Comparison of ENCODE assay signal across 11 cellular contexts in genomic region chr14:51248041-51248987, GRCh38. TPM values are rescaled to one million over a fixed set of nuclear protein-coding genes. Genes with fewer than 3 reads are reported as not detected.
DNase-seq lines count a peak whose midpoint lies in the region; ATAC-seq lines count a peak whose summit lies in the region.
"Had no signal": no experiment of that assay in that cellular context is flagged by ENCODE, and none has a peak within 500 bp of the region (broad histone marks: within the 10 kb centered on the region; RNA-seq: fewer than 3 reads in every experiment).

No MANE protein-coding gene starts in this region.

- H3K27ac ChIP-seq in Karpas-422 (ENCODE audit: low read length) = peak overlapping the region; percentile 43

- peaks cover 93% of the 10 kb centered on the region for H3K79me2 ChIP-seq in Karpas-422 (ENCODE audit: low read length)

- no peaks in the 10 kb centered on the region for H3K9me2 ChIP-seq in Karpas-422 (replicated peaks; ENCODE audit: insufficient read depth, low read length)

- no peak overlapping the region for H3K4me2 ChIP-seq in Karpas-422 (ENCODE audit: low read depth, low read length, poor library complexity, severe bottlenecking)

- H3K36me3 ChIP-seq in Karpas-422 (ENCODE audit: insufficient read depth, low read length) = peaks cover 92% of the 10 kb centered on the region

- H4K20me1 ChIP-seq in Karpas-422 (ENCODE audit: insufficient read depth, low read depth, low read length) = peaks cover 22% of the 10 kb centered on the region; the same call in 1 of the 2 replicates

- H3K9me3 ChIP-seq in Karpas-422 (ENCODE audit: low read length) = no peaks in the 10 kb centered on the region

- CTCF ChIA-PET in activated CD4-positive, alpha-beta memory T cell treated with anti-CD3 and anti-CD28 coated beads for 36 hours (lab: Charles Lee) = no interaction called here

- intact Hi-C loops in posterior cingulate gyrus (cut with DNase I) = no loop called here
- intact Hi-C loops in activated CD4-positive, alpha-beta memory T cell treated with anti-CD3 and anti-CD28 coated beads for 36 hours (cut with micrococcal nuclease) = loop anchor here (10.0 kb wide), 1 partner anchor 294 kb away; no protein-coding TSS in a partner anchor

- no peak for ATAC-seq in activated naive CD8-positive, alpha-beta T cell treated with anti-CD3 and anti-CD28 coated beads, Interleukin-2, amount 50 U/mL, for 24 hours
- ATAC-seq in HG02642 (IDR thresholded peaks at IDR 0.05; ENCODE audit: poor library complexity, unreplicated experiment) = peak; percentile 81
- peak; percentile 87 to 92 for ATAC-seq in stimulated activated naive B cell treated with anti-CD40 and anti-IgM and Interleukin-4, amounts not matched to agents 10 μg/mL and 1 μg/mL and 100 μg/mL, for 72 hours (replicated peaks)

- H3K27me3 ChIP-seq in Karpas-422 (ENCODE audit: low read length) = no peaks in the 10 kb centered on the region

- no peak overlapping the region for H3K9ac ChIP-seq in Karpas-422 (ENCODE audit: low read length)

- DNase-seq in activated naive CD8-positive, alpha-beta T cell treated with anti-CD3 and anti-CD28 coated beads for 36 hours = no peak
- no peak for DNase-seq in activated naive CD8-positive, alpha-beta T cell treated with anti-CD3 and anti-CD28 coated beads, Interleukin-2, amount 50 U/mL, for 24 hours
- DNase-seq in Karpas-422 (no peak), NCI-H1092 (lab: John Stamatoyannopoulos, UW) (no peak), posterior cingulate gyrus (no peak)
- DNase-seq in stimulated activated naive B cell treated with anti-CD40 and anti-IgM and Interleukin-4, amounts not matched to agents 10 μg/mL and 1 μg/mL and 100 μg/mL, for 72 hours = no peak
- DNase-seq in activated CD4-positive, alpha-beta memory T cell treated with anti-CD3 and anti-CD28 coated beads for 36 hours = no peak
- DNase-seq: activated effector memory CD4-positive, alpha-beta T cell treated with anti-CD3 and anti-CD28 coated beads, Interleukin-2, amount 50 U/mL, for 16 hours; NCI-H1436 treated with DMSO at 0.1 percent for 48 hours; stimulated activated CD4-positive, alpha-beta T cell treated with anti-CD3 and anti-CD28 coated beads, Interleukin-4, amount 100 ng/mL, for 24 hours had no signal

- peaks cover 23% of the 10 kb centered on the region for H3K4me1 ChIP-seq in Karpas-422 (ENCODE audit: low read length)

- no peak overlapping the region for H2AFZ ChIP-seq in Karpas-422 (ENCODE audit: low read length)

- no peaks in the 10 kb centered on the region for H3K9me3 Mint-ChIP-seq in activated naive CD8-positive, alpha-beta T cell treated with anti-CD3 and anti-CD28 coated beads for 36 hours
- no peaks in the 10 kb centered on the region for H3K9me3 Mint-ChIP-seq in activated naive CD8-positive, alpha-beta T cell treated with anti-CD3 and anti-CD28 coated beads, Interleukin-2, amount 50 U/mL, for 24 hours
- H3K9me3 Mint-ChIP-seq in stimulated activated naive B cell treated with anti-CD40 and anti-IgM and Interleukin-4, amounts not matched to agents 10 μg/mL and 1 μg/mL and 100 μg/mL, for 72 hours = no peaks in the 10 kb centered on the region
- H3K9me3 Mint-ChIP-seq in activated CD4-positive, alpha-beta memory T cell treated with anti-CD3 and anti-CD28 coated beads for 36 hours = no peaks in the 10 kb centered on the region

- POLR2A ChIA-PET in activated CD4-positive, alpha-beta memory T cell treated with anti-CD3 and anti-CD28 coated beads for 36 hours (lab: Charles Lee) = no interaction called here

- H3K27ac Mint-ChIP-seq in activated naive CD8-positive, alpha-beta T cell treated with anti-CD3 and anti-CD28 coated beads for 36 hours = peak overlapping the region; percentile 48
- H3K27ac Mint-ChIP-seq in activated naive CD8-positive, alpha-beta T cell treated with anti-CD3 and anti-CD28 coated beads, Interleukin-2, amount 50 U/mL, for 24 hours = no peak overlapping the region
- H3K27ac Mint-ChIP-seq in stimulated activated naive B cell treated with anti-CD40 and anti-IgM and Interleukin-4, amounts not matched to agents 10 μg/mL and 1 μg/mL and 100 μg/mL, for 72 hours = peak overlapping the region; percentile 16
- no peak overlapping the region for H3K27ac Mint-ChIP-seq in activated CD4-positive, alpha-beta memory T cell treated with anti-CD3 and anti-CD28 coated beads for 36 hours

- no peaks in the 10 kb centered on the region for H3K27me3 Mint-ChIP-seq in activated naive CD8-positive, alpha-beta T cell treated with anti-CD3 and anti-CD28 coated beads for 36 hours
- H3K27me3 Mint-ChIP-seq in activated naive CD8-positive, alpha-beta T cell treated with anti-CD3 and anti-CD28 coated beads, Interleukin-2, amount 50 U/mL, for 24 hours = no peaks in the 10 kb centered on the region
- H3K27me3 Mint-ChIP-seq in stimulated activated naive B cell treated with anti-CD40 and anti-IgM and Interleukin-4, amounts not matched to agents 10 μg/mL and 1 μg/mL and 100 μg/mL, for 72 hours = no peaks in the 10 kb centered on the region
- no peaks in the 10 kb centered on the region for H3K27me3 Mint-ChIP-seq in activated CD4-positive, alpha-beta memory T cell treated with anti-CD3 and anti-CD28 coated beads for 36 hours

- H3K4me3 ChIP-seq in Karpas-422 (ENCODE audit: low read length) = no peak overlapping the region

- peaks cover 34% of the 10 kb centered on the region for H3K4me1 Mint-ChIP-seq in activated naive CD8-positive, alpha-beta T cell treated with anti-CD3 and anti-CD28 coated beads for 36 hours
- peaks cover 27% of the 10 kb centered on the region for H3K4me1 Mint-ChIP-seq in activated naive CD8-positive, alpha-beta T cell treated with anti-CD3 and anti-CD28 coated beads, Interleukin-2, amount 50 U/mL, for 24 hours
- H3K4me1 Mint-ChIP-seq in stimulated activated naive B cell treated with anti-CD40 and anti-IgM and Interleukin-4, amounts not matched to agents 10 μg/mL and 1 μg/mL and 100 μg/mL, for 72 hours = peaks cover 26 to 39% of the 10 kb centered on the region in 2 donors
- H3K4me1 Mint-ChIP-seq in activated CD4-positive, alpha-beta memory T cell treated with anti-CD3 and anti-CD28 coated beads for 36 hours (ENCODE audit: low read depth) = peaks cover 30% of the 10 kb centered on the region

- H3K36me3 Mint-ChIP-seq in activated naive CD8-positive, alpha-beta T cell treated with anti-CD3 and anti-CD28 coated beads for 36 hours = peaks cover 45% of the 10 kb centered on the region
- peaks cover 76% of the 10 kb centered on the region for H3K36me3 Mint-ChIP-seq in activated naive CD8-positive, alpha-beta T cell treated with anti-CD3 and anti-CD28 coated beads, Interleukin-2, amount 50 U/mL, for 24 hours (ENCODE audit: low read depth)
- peaks cover 42 to 61% of the 10 kb centered on the region in 2 donors for H3K36me3 Mint-ChIP-seq in stimulated activated naive B cell treated with anti-CD40 and anti-IgM and Interleukin-4, amounts not matched to agents 10 μg/mL and 1 μg/mL and 100 μg/mL, for 72 hours
- H3K36me3 Mint-ChIP-seq in activated CD4-positive, alpha-beta memory T cell treated with anti-CD3 and anti-CD28 coated beads for 36 hours = peaks cover 62% of the 10 kb centered on the region

- H3K4me3 Mint-ChIP-seq in activated naive CD8-positive, alpha-beta T cell treated with anti-CD3 and anti-CD28 coated beads for 36 hours = no peak overlapping the region
- no peak overlapping the region for H3K4me3 Mint-ChIP-seq in activated naive CD8-positive, alpha-beta T cell treated with anti-CD3 and anti-CD28 coated beads, Interleukin-2, amount 50 U/mL, for 24 hours
- H3K4me3 Mint-ChIP-seq in stimulated activated naive B cell treated with anti-CD40 and anti-IgM and Interleukin-4, amounts not matched to agents 10 μg/mL and 1 μg/mL and 100 μg/mL, for 72 hours = peak overlapping the region in 1 of 2 donors; percentile 19
- H3K4me3 Mint-ChIP-seq in activated CD4-positive, alpha-beta memory T cell treated with anti-CD3 and anti-CD28 coated beads for 36 hours = no peak overlapping the region

RNA-seq across cellular contexts. Expression of gene TMX1, which starts 8.3 kb away (rescaled TPM):
- total RNA-seq in activated naive CD8-positive, alpha-beta T cell treated with anti-CD3 and anti-CD28 coated beads for 36 hours = 10 to 100 TPM; 62.3 to 65.4 TPM
- 37.1 and 70.5 TPM in 2 replicates for total RNA-seq in Karpas-422 (2014; rRNA removed; shearing (Covaris generic); ENCODE audit: low replicate concordance)
- total RNA-seq in activated CD4-positive, alpha-beta memory T cell treated with anti-CD3 and anti-CD28 coated beads for 36 hours = 10 to 100 TPM; 57.1 to 58.1 TPM

Comparison
In these comparisons a context has a peak if more than half of its experiments do, and no peak if none do; other contexts are left out.
1. H3K27ac Mint-ChIP-seq: peak in activated naive CD8-positive, alpha-beta T cell treated with anti-CD3 and anti-CD28 coated beads for 36 hours (single experiment) and stimulated activated naive B cell treated with anti-CD40 and anti-IgM and Interleukin-4, amounts not matched to agents 10 μg/mL and 1 μg/mL and 100 μg/mL, for 72 hours (single experiment); none in activated naive CD8-positive, alpha-beta T cell treated with anti-CD3 and anti-CD28 coated beads, Interleukin-2, amount 50 U/mL, for 24 hours (single experiment) and activated CD4-positive, alpha-beta memory T cell treated with anti-CD3 and anti-CD28 coated beads for 36 hours (single experiment).